ENCODE assay signal across 16 cellular contexts in genomic region chr17:69533481-69534234, GRCh38.
A peak's percentile ranks its signal among the peaks of the same experiment; 100 is the strongest.
DNase-seq lines count a peak whose midpoint lies in the region; ATAC-seq, FAIRE-seq and TF ChIP-seq lines count a peak whose summit lies in the region.
"Had no signal": no experiment of that assay in that cellular context is flagged by ENCODE, and none has a peak within 500 bp of the region (broad histone marks: within the 10 kb centered on the region; RNA-seq: fewer than 3 reads in every experiment).

No MANE protein-coding gene starts in this region.

- H3K36me3 Mint-ChIP-seq in GM23338 (ENCODE audit: low read depth), result peaks cover 29% of the 10 kb centered on the region; the same call in 2 of the 3 replicates
- H3K36me3 Mint-ChIP-seq in activated CD8-positive, alpha-beta memory T cell treated with anti-CD3 and anti-CD28 coated beads, Interleukin-2, amount 10 ng/mL, durations not matched to agents 7 days and 5 days, result no peaks in the 10 kb centered on the region

- no peaks in the 10 kb centered on the region for H3K9me3 ChIP-seq in A549
- no peaks in the 10 kb centered on the region for H3K9me3 ChIP-seq in NT2/D1 (ENCODE audit: insufficient read depth, low read length)

- no peak overlapping the region for H3K4me3 Mint-ChIP-seq in GM23338
- no peak overlapping the region for H3K4me3 Mint-ChIP-seq in activated CD8-positive, alpha-beta memory T cell treated with anti-CD3 and anti-CD28 coated beads, Interleukin-2, amount 10 ng/mL, durations not matched to agents 7 days and 5 days

- no peak for FAIRE-seq in A549 (lab: Jason Lieb, UNC)
- FAIRE-seq: K562 had no signal

- H3K4me1 ChIP-seq in A549 (no peaks in the 10 kb centered on the region), GM23338 (ENCODE audit: insufficient read depth) (peaks cover 17% of the 10 kb centered on the region), NT2/D1 (ENCODE audit: insufficient read depth, insufficient read length) (no peaks in the 10 kb centered on the region)

- no peak for ATAC-seq in A549
- peak; percentile 90 for ATAC-seq in GM23338
- ATAC-seq in HG02610 (IDR thresholded peaks at IDR 0.05; ENCODE audit: unreplicated experiment), result no peak
- no peak for ATAC-seq in activated CD8-positive, alpha-beta memory T cell treated with anti-CD3 and anti-CD28 coated beads, Interleukin-2, amount 10 ng/mL, durations not matched to agents 7 days and 5 days
- ATAC-seq: K562, SK-N-SH treated with all-trans-retinoic acid at 6 μM for 48 hours had no signal

- H3K4me2 ChIP-seq in A549 (no peak overlapping the region), GM23338 (peak overlapping the region; percentile 57)

- peaks cover 22% of the 10 kb centered on the region for H3K4me1 Mint-ChIP-seq in GM23338
- no peaks in the 10 kb centered on the region for H3K4me1 Mint-ChIP-seq in activated CD8-positive, alpha-beta memory T cell treated with anti-CD3 and anti-CD28 coated beads, Interleukin-2, amount 10 ng/mL, durations not matched to agents 7 days and 5 days

- CTCF ChIA-PET in A549 (lab: Yijun Ruan, JAX), result interaction anchor here (1.1 to 12.4 kb wide), 4 partner anchors 8 to 198 kb away, joined by 3 to 118 read pairs (median 4); no protein-coding TSS in a partner anchor
- CTCF ChIA-PET in activated CD8-positive, alpha-beta memory T cell treated with anti-CD3 and anti-CD28 coated beads, Interleukin-2, amount 10 ng/mL, durations not matched to agents 7 days and 5 days (lab: Charles Lee), result interaction anchor here (1.7 kb wide), 1 partner anchor 9 kb away, joined by 5 read pairs; no protein-coding TSS in a partner anchor

- no peaks in the 10 kb centered on the region for H3F3A ChIP-seq in GM23338 (replicated peaks; ENCODE audit: low read depth)

- TF ChIP-seq EP300 in A549 (IDR thresholded peaks at IDR 0.05), result no peak

- no peaks in the 10 kb centered on the region for H3K9me2 ChIP-seq in GM23338 (ENCODE audit: insufficient read depth)

- H3K4me3 ChIP-seq in A549, result no peak overlapping the region
- H3K4me3 ChIP-seq in GM23338, result no peak overlapping the region
- no peak overlapping the region for H3K4me3 ChIP-seq in NT2/D1 (ENCODE audit: insufficient read length, low read depth)
- H3K4me3 ChIP-seq: K562 had no signal

- H4K20me1 ChIP-seq in GM23338 (replicated peaks; ENCODE audit: insufficient read depth), result no peaks in the 10 kb centered on the region

- H3K9ac ChIP-seq in NT2/D1 (ENCODE audit: insufficient read length, low read depth), result no peak overlapping the region

- H3K27ac ChIP-seq in A549, result no peak overlapping the region
- peak overlapping the region; percentile 88 for H3K27ac ChIP-seq in GM23338 (ENCODE audit: low read depth)
- H3K27ac ChIP-seq: C4-2B had no signal

- H3K9me3 Mint-ChIP-seq in GM23338, result no peaks in the 10 kb centered on the region
- H3K9me3 Mint-ChIP-seq in activated CD8-positive, alpha-beta memory T cell treated with anti-CD3 and anti-CD28 coated beads, Interleukin-2, amount 10 ng/mL, durations not matched to agents 7 days and 5 days (ENCODE audit: low read depth), result no peaks in the 10 kb centered on the region

- no peak overlapping the region for H2AFZ ChIP-seq in GM23338

- no peak for DNase-seq in A549 (ENCODE audit: low read depth in 1 of 2, low spot score in 1 of 2)
- DNase-seq in GM23338 (ENCODE audit: low spot score), result peak; percentile 48
- DNase-seq in NT2/D1 (ENCODE audit: low read depth, low spot score), result peak; percentile 22
- peak; percentile 23 for DNase-seq in iPS DF 19.7 (ENCODE audit: low read depth, low spot score)
- no peak for DNase-seq in retina
- DNase-seq in glomerular visceral epithelial cell (ENCODE audit: extremely low spot score), result no peak
- no peak for DNase-seq in activated CD8-positive, alpha-beta memory T cell treated with anti-CD3 and anti-CD28 coated beads, Interleukin-2, amount 10 ng/mL, durations not matched to agents 7 days and 5 days
- DNase-seq: NCI-H187 treated with DMSO at 0.1 percent for 48 hours; NCI-H526 treated with DMSO at 0.1 percent for 48 hours; NK-92 treated with Interleukin-12 subunit alpha and Interleukin-12 subunit beta, amount 100 ng/mL, for 24 hours; OCI-M1; SHP77 treated with DMSO at 0.1 percent for 48 hours had no signal

- no peaks in the 10 kb centered on the region for H3K27me3 Mint-ChIP-seq in GM23338 (ENCODE audit: insufficient read depth, low read depth, poor library complexity)
- no peaks in the 10 kb centered on the region for H3K27me3 Mint-ChIP-seq in activated CD8-positive, alpha-beta memory T cell treated with anti-CD3 and anti-CD28 coated beads, Interleukin-2, amount 10 ng/mL, durations not matched to agents 7 days and 5 days

- TF ChIP-seq CTCF in A549 (IDR thresholded peaks at IDR 0.05) (no peak), GM23338 (conservative IDR thresholded peaks at IDR 0.05; ENCODE audit: low read depth in 2 of 2) (no peak)

- TF ChIP-seq RAD21 in A549 (conservative IDR thresholded peaks at IDR 0.05 in 1 of 2, IDR thresholded peaks at IDR 0.05 in 1 of 2), result no peak

- H3K79me2 ChIP-seq in GM23338 (replicated peaks; ENCODE audit: insufficient read depth), result no peaks in the 10 kb centered on the region

- no peak for TF ChIP-seq POLR2A in A549 (IDR thresholded peaks at IDR 0.05; ENCODE audit: low read length)

- H3K27me3 ChIP-seq in GM23338 (ENCODE audit: insufficient read depth), result no peaks in the 10 kb centered on the region
- no peaks in the 10 kb centered on the region for H3K27me3 ChIP-seq in NT2/D1 (ENCODE audit: insufficient read depth, insufficient read length)

- POLR2A ChIA-PET in A549 (lab: Yijun Ruan, JAX), result no interaction called here

- H3K36me3 ChIP-seq in GM23338 (ENCODE audit: insufficient read depth), result no peaks in the 10 kb centered on the region; the same call in 1 of the 2 replicates
- no peaks in the 10 kb centered on the region for H3K36me3 ChIP-seq in NT2/D1 (ENCODE audit: insufficient read depth, insufficient read length, low read length)

- H3K27ac Mint-ChIP-seq in GM23338, result no peak overlapping the region
- H3K27ac Mint-ChIP-seq in activated CD8-positive, alpha-beta memory T cell treated with anti-CD3 and anti-CD28 coated beads, Interleukin-2, amount 10 ng/mL, durations not matched to agents 7 days and 5 days, result no peak overlapping the region

- whole genome bisulfite sequencing in A549 (ENCODE audit: missing lambda C conversion rate), result 87% methylated on average over 11 of the region's 11 CpGs

TF ChIP-seq in A549, 52 proteins besides CTCF, POLR2A, EP300 and RAD21:
- no peak for TF ChIP-seq TP53 (CRISPR knock-in tag; IDR thresholded peaks at IDR 0.05)
- TF ChIP-seq ZFP36 (IDR thresholded peaks at IDR 0.05; ENCODE audit: borderline replicate concordance, partially characterized antibody), result no peak
- peak; percentile 36 for TF ChIP-seq MAFK (IDR thresholded peaks at IDR 0.05; ENCODE audit: partially characterized antibody)
- no peak for TF ChIP-seq KDM1A (IDR thresholded peaks at IDR 0.05; ENCODE audit: low read depth)

TF ChIP-seq in GM23338, 12 proteins besides CTCF, POLR2A, EP300 and RAD21 (continues in another document):
- no peak for TF ChIP-seq EZH2phosphoT487 (IDR thresholded peaks at IDR 0.05; ENCODE audit: unreplicated experiment)
- TF ChIP-seq STAT1 (IDR thresholded peaks at IDR 0.05; ENCODE audit: unreplicated experiment), result no peak
- no peak for TF ChIP-seq NANOG (IDR thresholded peaks at IDR 0.05; ENCODE audit: borderline replicate concordance)
- TF ChIP-seq REST (IDR thresholded peaks at IDR 0.05; ENCODE audit: unreplicated experiment), result no peak
- TF ChIP-seq EZH2 (IDR thresholded peaks at IDR 0.05; ENCODE audit: low read depth, unreplicated experiment), result no peak
- no peak for TF ChIP-seq ZNF331 (CRISPR knock-in tag; IDR thresholded peaks at IDR 0.05; ENCODE audit: low read depth)
- TF ChIP-seq CREB1 (CRISPR knock-in tag; IDR thresholded peaks at IDR 0.05; ENCODE audit: low read depth), result no peak
- no peak for TF ChIP-seq ZNF114 (CRISPR knock-in tag; IDR thresholded peaks at IDR 0.05)

Comparison
In these comparisons a context has a peak if more than half of its experiments do, and no peak if none do; other contexts are left out.
1. DNase-seq: peak in GM23338 (single experiment), NT2/D1 (single experiment) and iPS DF 19.7 (single experiment); none in A549 (0 of 2), retina (single experiment), glomerular visceral epithelial cell (single experiment) and activated CD8-positive, alpha-beta memory T cell treated with anti-CD3 and anti-CD28 coated beads, Interleukin-2, amount 10 ng/mL, durations not matched to agents 7 days and 5 days (single experiment).